17 cellular contexts compared by ENCODE assay signal in genomic region chr10:77385315-77385714, GRCh38.
DNase-seq lines count a peak whose midpoint lies in the region; FAIRE-seq and TF ChIP-seq lines count a peak whose summit lies in the region.
"Had no signal": no experiment of that assay in that cellular context is flagged by ENCODE, and none has a peak within 500 bp of the region (broad histone marks: within the 10 kb centered on the region; RNA-seq: fewer than 3 reads in every experiment).

No MANE protein-coding gene starts in this region.

- TF ChIP-seq CTCF in HFFc6 (IDR thresholded peaks at IDR 0.05) = no peak
- TF ChIP-seq CTCF in uterus (IDR thresholded peaks at IDR 0.05) = no peak

- peak overlapping the region; percentile 95 for H3K27ac Mint-ChIP-seq in HFFc6
- H3K27ac Mint-ChIP-seq: B cell; CD4-positive, alpha-beta T cell; GM23338 had no signal

- H3K4me3 ChIP-seq in rectal smooth muscle tissue (ENCODE audit: low read length) = no peak overlapping the region
- H3K4me3 ChIP-seq in uterus = no peak overlapping the region
- H3K4me3 ChIP-seq: GM12878, GM23338 had no signal

- H3K9me3 Mint-ChIP-seq in HFFc6 = no peaks in the 10 kb centered on the region
- H3K9me3 Mint-ChIP-seq: CD4-positive, alpha-beta T cell; GM23338 had no signal

- H3K36me3 ChIP-seq in rectal smooth muscle tissue (ENCODE audit: control insufficient read depth, insufficient read depth, low read length) = no peaks in the 10 kb centered on the region
- H3K36me3 ChIP-seq in uterus = no peaks in the 10 kb centered on the region

- H3K27ac ChIP-seq in rectal smooth muscle tissue (ENCODE audit: low read depth, low read length) (peak overlapping the region; percentile 63), uterus (peak overlapping the region; percentile 82 to 89)

- peaks cover 19% of the 10 kb centered on the region for H3K36me3 Mint-ChIP-seq in HFFc6 (ENCODE audit: low read depth)

- DNase-seq in HFFc6 = no peak
- DNase-seq in uterus = no peak
- DNase-seq in AML-193 (lab: John Stamatoyannopoulos, UW) = no peak
- DNase-seq in cortex of kidney (lab: John Stamatoyannopoulos, UW) = no peak
- no peak for DNase-seq in A172 (ENCODE audit: low spot score)
- DNase-seq: 8988T; ACHN; C1 segment of cervical spinal cord; CD4-positive, alpha-beta T cell; DMS79; H7 had no signal

- H3K4me1 ChIP-seq in rectal smooth muscle tissue (ENCODE audit: control insufficient read depth, insufficient read depth, low read length) = peaks cover 23% of the 10 kb centered on the region
- H3K4me1 ChIP-seq in uterus = peaks cover 0 to 8% of the 10 kb centered on the region in 2 donors

- intact Hi-C loops in uterus (cut with DNase I; ENCODE audit: low total_unique reads) = no loop called here

- H3K27me3 ChIP-seq in rectal smooth muscle tissue (ENCODE audit: control insufficient read depth, insufficient read depth, low read length) (no peaks in the 10 kb centered on the region), uterus (no peaks in the 10 kb centered on the region)

- H3K9me3 ChIP-seq in uterus = no peaks in the 10 kb centered on the region

- no peak overlapping the region for H3K4me3 Mint-ChIP-seq in HFFc6
- H3K4me3 Mint-ChIP-seq: B cell; CD4-positive, alpha-beta T cell; GM23338 had no signal

- no peak for TF ChIP-seq POLR2A in uterus (IDR thresholded peaks at IDR 0.05)

- H3K9ac ChIP-seq in rectal smooth muscle tissue (ENCODE audit: low read length) = no peak overlapping the region

- H3K27me3 Mint-ChIP-seq in HFFc6 (ENCODE audit: insufficient read depth) = peaks cover 2% of the 10 kb centered on the region; the same call in 1 of the 2 replicates

- peaks cover 60% of the 10 kb centered on the region for H3K4me1 Mint-ChIP-seq in HFFc6 (ENCODE audit: low read depth)

- FAIRE-seq in islet of Langerhans (lab: Jason Lieb, UNC) = peak; percentile 13
- FAIRE-seq: GM12878, GM18507 had no signal
